ENCODE assay signal across 22 cellular contexts in the genomic region with DNA sequence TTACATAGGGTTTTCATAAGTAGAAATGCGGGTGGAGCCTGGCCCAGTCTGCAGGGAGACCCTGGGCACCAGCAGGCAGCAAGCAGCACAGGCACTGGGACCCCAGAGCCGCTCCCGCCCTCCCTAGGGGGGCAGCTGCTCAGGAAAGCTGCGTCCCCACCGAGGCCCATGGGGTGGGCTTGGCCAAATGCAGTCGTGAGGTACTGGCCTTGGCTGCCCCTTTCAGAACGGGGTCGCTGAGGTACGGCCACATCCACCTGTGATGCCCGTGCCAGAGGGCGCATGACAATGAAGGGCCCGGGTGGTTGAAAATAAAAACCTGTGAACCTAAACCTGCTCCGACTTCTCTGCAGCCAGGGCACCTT. TPM values are rescaled to one million over a fixed set of nuclear protein-coding genes. Genes with fewer than 3 reads are reported as not detected.
DNase-seq lines count a peak whose midpoint lies in the region; ATAC-seq and TF ChIP-seq lines count a peak whose summit lies in the region.
"Had no signal": no experiment of that assay in that cellular context is flagged by ENCODE, and none has a peak within 500 bp of the region (broad histone marks: within the 10 kb centered on the region; RNA-seq: fewer than 3 reads in every experiment).

No MANE protein-coding gene starts in this region.

- no peak overlapping the region for H3K27ac Mint-ChIP-seq in activated T-cell treated with anti-CD3 and anti-CD28 coated beads, Interleukin-2, amount 50 U/mL, for 24 hours
- no peak overlapping the region for H3K27ac Mint-ChIP-seq in endodermal cell
- H3K27ac Mint-ChIP-seq: B cell; CD4-positive, CD25-positive, alpha-beta regulatory T cell; HFFc6 had no signal

- ATAC-seq in GM21786 (IDR thresholded peaks at IDR 0.05; ENCODE audit: unreplicated experiment): no peak
- no peak for ATAC-seq in GM19452 (IDR thresholded peaks at IDR 0.05; ENCODE audit: unreplicated experiment)

- H3K27me3 ChIP-seq in endodermal cell (ENCODE audit: control insufficient read depth, insufficient read depth, low read length, poor library complexity, severe bottlenecking): no peaks in the 10 kb centered on the region

- no peaks in the 10 kb centered on the region for H3K36me3 ChIP-seq in endodermal cell (ENCODE audit: control insufficient read depth, insufficient read depth, low read length)

- WGBS in endodermal cell (ENCODE audit: insufficient coverage in 1 of 2, insufficient read length in 1 of 2), 2 experiments: 90 to 91% methylated on average over 9 to 13 of the region's 13 CpGs

- no peak for TF ChIP-seq CTCF in endodermal cell (conservative IDR thresholded peaks at IDR 0.05)

- no peak overlapping the region for H3K27ac ChIP-seq in endodermal cell (ENCODE audit: low read depth, low read length)
- H3K27ac ChIP-seq: HL-60 had no signal

- H3K9me3 Mint-ChIP-seq in activated T-cell treated with anti-CD3 and anti-CD28 coated beads, Interleukin-2, amount 50 U/mL, for 24 hours: no peaks in the 10 kb centered on the region
- no peaks in the 10 kb centered on the region for H3K9me3 Mint-ChIP-seq in endodermal cell
- H3K9me3 Mint-ChIP-seq: HFFc6 had no signal

- H3K9me3 ChIP-seq in endodermal cell (ENCODE audit: control insufficient read depth, low read length): no peaks in the 10 kb centered on the region

- H3K36me3 Mint-ChIP-seq in activated T-cell treated with anti-CD3 and anti-CD28 coated beads, Interleukin-2, amount 50 U/mL, for 24 hours (ENCODE audit: low read depth): peaks cover 13% of the 10 kb centered on the region
- peaks cover 4% of the 10 kb centered on the region for H3K36me3 Mint-ChIP-seq in endodermal cell (ENCODE audit: low read depth)

- no peak overlapping the region for H3K4me3 ChIP-seq in endodermal cell (ENCODE audit: low read length)

- peak; percentile 19 for DNase-seq in activated T-cell treated with anti-CD3 and anti-CD28 coated beads, Interleukin-2, amount 50 U/mL, for 24 hours
- DNase-seq in activated T-cell treated with anti-CD3 and anti-CD28 coated beads, Interleukin-2, amount 50 U/mL, for 1 hour: no peak
- DNase-seq in D341Med (ENCODE audit: low spot score) (peak; percentile 29), endodermal cell (peak; percentile 39), posterior vena cava (ENCODE audit: low spot score) (peak; percentile 76), NOMO-1 treated with dmso at 0.1 percent for 144 hours (lab: John Stamatoyannopoulos, UW; ENCODE audit: unreplicated experiment) (no peak)
- DNase-seq: CD4-positive, CD25-positive, alpha-beta regulatory T cell; COR-L47; GDM1; HFFc6; NCI-H1417 treated with DMSO at 0.1 percent for 48 hours; NCI-H187 treated with DMSO at 0.1 percent for 48 hours; NCI-H2227 treated with DMSO at 0.1 percent for 48 hours; NCI-H510A treated with DMSO at 0.1 percent for 48 hours; NCI-H82; SIG-M5 had no signal

- intact Hi-C loops in posterior vena cava (cut with DNase I): no loop called here

- no peaks in the 10 kb centered on the region for H3K4me1 Mint-ChIP-seq in activated T-cell treated with anti-CD3 and anti-CD28 coated beads, Interleukin-2, amount 50 U/mL, for 24 hours (ENCODE audit: low read depth)
- H3K4me1 Mint-ChIP-seq in endodermal cell: peaks cover 30% of the 10 kb centered on the region

- peaks cover 9% of the 10 kb centered on the region for H3K4me1 ChIP-seq in endodermal cell (ENCODE audit: control insufficient read depth, insufficient read depth, low read length)

- H3K4me3 Mint-ChIP-seq in activated T-cell treated with anti-CD3 and anti-CD28 coated beads, Interleukin-2, amount 50 U/mL, for 24 hours: no peak overlapping the region
- H3K4me3 Mint-ChIP-seq in endodermal cell: no peak overlapping the region
- H3K4me3 Mint-ChIP-seq: B cell, HFFc6 had no signal

- no peaks in the 10 kb centered on the region for H3K27me3 Mint-ChIP-seq in activated T-cell treated with anti-CD3 and anti-CD28 coated beads, Interleukin-2, amount 50 U/mL, for 24 hours
- no peaks in the 10 kb centered on the region for H3K27me3 Mint-ChIP-seq in endodermal cell (ENCODE audit: insufficient read depth)
- H3K27me3 Mint-ChIP-seq: B cell; CD4-positive, CD25-positive, alpha-beta regulatory T cell had no signal

- no peak overlapping the region for H3K9ac ChIP-seq in endodermal cell (ENCODE audit: extremely low read depth, low read length, poor library complexity, severe bottlenecking)

RNA-seq across cellular contexts. Expression of a gene that starts 16.7 kb away (rescaled TPM):
- total RNA-seq in endodermal cell: 10 to 100 TPM; 15.9 to 23.0 TPM
- polyA plus RNA-seq in endodermal cell (2013, experiment 1 of 2): 21.9 TPM
- polyA plus RNA-seq in endodermal cell (2013, experiment 2 of 2): 21.2 TPM
- total RNA-seq in posterior vena cava: 10 to 100 TPM; 15.3 to 16.4 TPM

RNA-seq across cellular contexts. Expression of a gene that starts 16.8 kb away (rescaled TPM):
- total RNA-seq in endodermal cell: 100 to 1,000 TPM; 104 to 121 TPM
- 61.6 TPM for polyA plus RNA-seq in endodermal cell (2013, experiment 1 of 2)
- polyA plus RNA-seq in endodermal cell (2013, experiment 2 of 2): 52.7 TPM
- total RNA-seq in posterior vena cava: 10 to 100 TPM; 63.5 to 73.5 TPM

RNA-seq across cellular contexts. Expression of a gene that starts 24.5 kb away (rescaled TPM):
- total RNA-seq in endodermal cell (10 to 100 TPM; 26.3 to 31.1 TPM), posterior vena cava (10 to 100 TPM; 10.8 to 11.9 TPM)
- polyA plus RNA-seq in endodermal cell (2013, experiment 1 of 2): 7.8 TPM
- polyA plus RNA-seq in endodermal cell (2013, experiment 2 of 2): 8.3 TPM

RNA-seq across cellular contexts. Expression of a gene that starts 37.9 kb away (rescaled TPM):
- 10 to 100 TPM; 22.4 to 25.6 TPM for total RNA-seq in endodermal cell
- polyA plus RNA-seq in endodermal cell (2013, experiment 1 of 2): 4.3 TPM
- polyA plus RNA-seq in endodermal cell (2013, experiment 2 of 2): 3.6 TPM
- total RNA-seq in posterior vena cava: 10 to 100 TPM; 19.0 to 29.0 TPM

RNA-seq across cellular contexts. Expression of a gene that starts 44.3 kb away (rescaled TPM):
- total RNA-seq in endodermal cell (1 to 10 TPM in 1 of 2 donors, under 1 TPM in 1; 0.55 to 1.0 TPM), posterior vena cava (under 1 TPM in 1 of 2 donors, not detected in 1; 0.14 TPM)
- polyA plus RNA-seq in endodermal cell (2013, experiment 1 of 2): 0.21 TPM
- polyA plus RNA-seq in endodermal cell (2013, experiment 2 of 2): 0.08 TPM
- total RNA-seq: M059J, RPMI7951 had no signal

Comparison
In these comparisons a context has a peak if more than half of its experiments do, and no peak if none do; other contexts are left out.
1. DNase-seq: peak in activated T-cell treated with anti-CD3 and anti-CD28 coated beads, Interleukin-2, amount 50 U/mL, for 24 hours (single experiment), D341Med (single experiment), endodermal cell (single experiment) and posterior vena cava (single experiment); none in activated T-cell treated with anti-CD3 and anti-CD28 coated beads, Interleukin-2, amount 50 U/mL, for 1 hour (single experiment) and NOMO-1 treated with dmso at 0.1 percent for 144 hours (single experiment).